In genomic region chr14:64488590-64489099, GRCh38 we compare ENCODE assay signal across 16 cellular contexts. TPM values are rescaled to one million over a fixed set of nuclear protein-coding genes. Genes with fewer than 3 reads are reported as not detected.
DNase-seq lines count a peak whose midpoint lies in the region; ATAC-seq, FAIRE-seq and TF ChIP-seq lines count a peak whose summit lies in the region.
"Had no signal": no experiment of that assay in that cellular context is flagged by ENCODE, and none has a peak within 500 bp of the region (broad histone marks: within the 10 kb centered on the region; RNA-seq: fewer than 3 reads in every experiment).

No MANE protein-coding gene starts in this region.

- in situ Hi-C loops in HepG2 (cut with HindIII; ENCODE audit: extremely low pct_ligation_motif_present, low pct_unique_long_range_greater_than_20kb), result no loop called here

- H3K27ac Mint-ChIP-seq in activated naive CD8-positive, alpha-beta T cell treated with anti-CD3 and anti-CD28 coated beads for 36 hours, result peak overlapping the region; percentile 11
- H3K27ac Mint-ChIP-seq in Calu3 (ENCODE audit: unreplicated experiment), result no peak overlapping the region
- H3K27ac Mint-ChIP-seq: CD4-positive, alpha-beta T cell had no signal

- H3K9ac ChIP-seq in liver (ENCODE audit: low read depth in 1 of 2, low read length in 2 of 2), result no peak overlapping the region
- no peak overlapping the region for H3K9ac ChIP-seq in HepG2 (ENCODE audit: insufficient read depth, low read depth, low read length)
- H3K9ac ChIP-seq: GM23248 had no signal

- POLR2A ChIA-PET in HepG2 (lab: Yijun Ruan, JAX), result no interaction called here

- DNase-seq in HepG2 (ENCODE audit: low spot score) (no peak), mucosa of descending colon (peak in 1 of 3 donors; percentile 47), NCI-H2081 (lab: John Stamatoyannopoulos, UW) (no peak), Calu3 (no peak)
- DNase-seq in activated naive CD8-positive, alpha-beta T cell treated with anti-CD3 and anti-CD28 coated beads for 36 hours, result no peak
- DNase-seq: ACHN; AML-193; CD4-positive, alpha-beta T cell; DMS79 treated with DMSO at 0.1 percent for 48 hours; GF-D8; GM23248 had no signal

- TF ChIP-seq RAD21 in liver (IDR thresholded peaks at IDR 0.05), result no peak
- no peak for TF ChIP-seq RAD21 in HepG2 (CRISPR knock-in tag; IDR thresholded peaks at IDR 0.05)

- CTCF ChIA-PET in HepG2 (lab: Yijun Ruan, JAX; ENCODE audit: low intra/inter-chr PET ratio, low total read pairs), result no interaction called here
- CTCF ChIA-PET in Calu3 (lab: Charles Lee), result no interaction called here

- H3K36me3 ChIP-seq in liver (ENCODE audit: control insufficient read depth in 4 of 4, insufficient read depth in 3 of 4, low read depth in 1 of 4, low read length in 3 of 4), result peaks cover 6 to 25% (median 12%) of the 10 kb centered on the region in 4 donors
- peaks cover 5 to 18% of the 10 kb centered on the region in 2 experiments; a peak in 4 of 5 replicates for H3K36me3 ChIP-seq in HepG2 (replicated peaks in 1 of 2; ENCODE audit: control insufficient read depth in 1 of 2, insufficient read depth in 2 of 2, low read length in 2 of 2)
- no peaks in the 10 kb centered on the region for H3K36me3 ChIP-seq in mucosa of descending colon (ENCODE audit: low read depth)

- H3K4me1 ChIP-seq in liver (ENCODE audit: control insufficient read depth in 4 of 4, insufficient read depth in 4 of 4, low read length in 3 of 4), result no peaks in the 10 kb centered on the region
- H3K4me1 ChIP-seq in HepG2 (ENCODE audit: insufficient read depth, low read length), result no peaks in the 10 kb centered on the region
- peaks cover 3% of the 10 kb centered on the region for H3K4me1 ChIP-seq in mucosa of descending colon (ENCODE audit: low read depth)
- H3K4me1 ChIP-seq: HAP-1 had no signal

- no peak for TF ChIP-seq CTCF in liver (IDR thresholded peaks at IDR 0.05; ENCODE audit: low read depth, low read length, missing input control)
- no peak for TF ChIP-seq CTCF in HepG2 (CRISPR knock-in tag; IDR thresholded peaks at IDR 0.05)
- TF ChIP-seq CTCF in mucosa of descending colon (IDR thresholded peaks at IDR 0.05), result no peak
- no peak for TF ChIP-seq CTCF in Calu3 (IDR thresholded peaks at IDR 0.05; ENCODE audit: unreplicated experiment)

- H3K4me2 ChIP-seq in HepG2 (ENCODE audit: low read depth, low read length), result no peak overlapping the region

- no peaks in the 10 kb centered on the region for H3K79me2 ChIP-seq in HepG2 (ENCODE audit: insufficient read depth, low read length)

- BruUV-seq in HepG2 (replicated peaks; lab: Mats Ljungman, UMichigan) (no TSS peak), Calu3 (replicated peaks; lab: Mats Ljungman, UMichigan) (no TSS peak)

- peaks cover 22% of the 10 kb centered on the region for H3K36me3 Mint-ChIP-seq in activated naive CD8-positive, alpha-beta T cell treated with anti-CD3 and anti-CD28 coated beads for 36 hours
- no peaks in the 10 kb centered on the region for H3K36me3 Mint-ChIP-seq in Calu3 (ENCODE audit: insufficient read depth, unreplicated experiment)

- no peak for ATAC-seq in HepG2
- ATAC-seq in mucosa of descending colon, result peak; percentile 59
- no peak for ATAC-seq in HG03460 (IDR thresholded peaks at IDR 0.05; ENCODE audit: unreplicated experiment)

- intact Hi-C loops in HepG2 (cut with micrococcal nuclease; ENCODE audit: unreplicated experiment), result no loop called here
- intact Hi-C loops in mucosa of descending colon (cut with DNase I, micrococcal nuclease), result no loop called here
- intact Hi-C loops in Calu3 (cut with micrococcal nuclease; ENCODE audit: unreplicated experiment), result no loop called here

- H3K4me1 Mint-ChIP-seq in activated naive CD8-positive, alpha-beta T cell treated with anti-CD3 and anti-CD28 coated beads for 36 hours, result peaks cover 38% of the 10 kb centered on the region
- H3K4me1 Mint-ChIP-seq in Calu3 (ENCODE audit: low read depth, unreplicated experiment), result no peaks in the 10 kb centered on the region

- no peaks in the 10 kb centered on the region for H3K9me3 ChIP-seq in liver (ENCODE audit: control insufficient read depth in 4 of 4, low read length in 3 of 4)
- H3K9me3 ChIP-seq in HepG2 (ENCODE audit: low read length), result no peaks in the 10 kb centered on the region
- H3K9me3 ChIP-seq in mucosa of descending colon, result no peaks in the 10 kb centered on the region
- H3K9me3 ChIP-seq: HAP-1 had no signal

- H3K27ac ChIP-seq in liver (ENCODE audit: low read depth in 1 of 2, low read length in 2 of 2) (no peak overlapping the region), HepG2 (ENCODE audit: extremely low read length, insufficient read depth, low read length) (no peak overlapping the region)
- H3K27ac ChIP-seq: C4-2B, GM23248 had no signal

- H3K27me3 ChIP-seq in liver (ENCODE audit: control insufficient read depth in 4 of 4, insufficient read depth in 4 of 4, low read length in 3 of 4) (no peaks in the 10 kb centered on the region), HepG2 (ENCODE audit: control insufficient read depth in 1 of 2, insufficient read depth in 2 of 2, low read length in 2 of 2) (no peaks in the 10 kb centered on the region)

- H2AFZ ChIP-seq in HepG2 (ENCODE audit: low read length), result no peak overlapping the region
- H2AFZ ChIP-seq: GM23248 had no signal

- H3K4me3 Mint-ChIP-seq in activated naive CD8-positive, alpha-beta T cell treated with anti-CD3 and anti-CD28 coated beads for 36 hours, result no peak overlapping the region
- no peak overlapping the region for H3K4me3 Mint-ChIP-seq in Calu3 (ENCODE audit: low read depth, unreplicated experiment)
- H3K4me3 Mint-ChIP-seq: CD4-positive, alpha-beta T cell had no signal

- H4K20me1 ChIP-seq in HepG2 (ENCODE audit: insufficient read depth, low read length), result no peaks in the 10 kb centered on the region

- H3K27me3 Mint-ChIP-seq in activated naive CD8-positive, alpha-beta T cell treated with anti-CD3 and anti-CD28 coated beads for 36 hours, result no peaks in the 10 kb centered on the region
- H3K27me3 Mint-ChIP-seq in Calu3 (ENCODE audit: unreplicated experiment), result no peaks in the 10 kb centered on the region
- H3K27me3 Mint-ChIP-seq: CD4-positive, alpha-beta T cell had no signal

- no peaks in the 10 kb centered on the region for H3K9me3 Mint-ChIP-seq in activated naive CD8-positive, alpha-beta T cell treated with anti-CD3 and anti-CD28 coated beads for 36 hours
- H3K9me3 Mint-ChIP-seq in Calu3 (ENCODE audit: low read depth, unreplicated experiment), result no peaks in the 10 kb centered on the region
- H3K9me3 Mint-ChIP-seq: CD4-positive, alpha-beta T cell had no signal

- FAIRE-seq in HepG2 (lab: Jason Lieb, UNC), result no peak
- FAIRE-seq: A204.1 had no signal

- no peak for TF ChIP-seq POLR2A in HepG2 (IDR thresholded peaks at IDR 0.05; ENCODE audit: insufficient read depth in 1 of 2, low read depth in 2 of 2, low read length in 2 of 2)

- TF ChIP-seq EP300 in HepG2 (IDR thresholded peaks at IDR 0.05; ENCODE audit: low read depth in 2 of 2, low read length in 2 of 2), result no peak
- no peak for TF ChIP-seq EP300 in HepG2 (CRISPR knock-in tag; IDR thresholded peaks at IDR 0.05; ENCODE audit: borderline replicate concordance)

- WGBS in liver, result 68% methylated on average over 5 of the region's 5 CpGs
- WGBS in HepG2 (ENCODE audit: low lambda C conversion rate), result 74% methylated on average over 5 of the region's 5 CpGs

- H3K4me3 ChIP-seq in liver (ENCODE audit: low read depth in 1 of 3, low read length in 3 of 3), result no peak overlapping the region
- H3K4me3 ChIP-seq in HepG2 (replicated peaks in 1 of 3; ENCODE audit: insufficient read depth in 1 of 3, low read depth in 2 of 3, low read length in 3 of 3), result no peak overlapping the region
- no peak overlapping the region for H3K4me3 ChIP-seq in mucosa of descending colon
- H3K4me3 ChIP-seq: GM23248, HAP-1 had no signal

RNA-seq across cellular contexts. Expression of gene ZBTB25, which starts 15.0 kb away (rescaled TPM):
- total RNA-seq in liver, result 1 to 10 TPM; 3.2 to 5.9 TPM
- 1 to 10 TPM; 1.4 to 4.1 TPM for polyA plus RNA-seq in liver
- 3.0 and 3.5 TPM in 2 replicates for total RNA-seq in HepG2 (2016; rRNA removed; fragmentation: Illumina TruSeq; extraction: Trizol)
- 0.81 and 2.1 TPM in 2 replicates for total RNA-seq in HepG2 (2016; cell fraction: cytosol; rRNA removed; fragmentation: Illumina TruSeq; extraction: Trizol; ENCODE audit: low read depth)
- total RNA-seq in HepG2 (2016; cell fraction: insoluble cytoplasmic fraction; rRNA removed; fragmentation: Illumina TruSeq; extraction: Trizol), result 3.5 TPM in 2 replicates
- 2.3 TPM in 2 replicates for total RNA-seq in HepG2 (2016; cell fraction: membrane; rRNA removed; fragmentation: Illumina TruSeq; extraction: Trizol)
- 3.4 and 4.6 TPM in 2 replicates for total RNA-seq in HepG2 (2016; cell fraction: nucleus; rRNA removed; fragmentation: Illumina TruSeq; extraction: Trizol)
- polyA plus RNA-seq in HepG2 (2011; rRNA removed), result 7.6 TPM in 2 replicates
- 2.7 and 3.0 TPM in 2 replicates for polyA plus RNA-seq in HepG2 (2011; cell fraction: cytosol; rRNA removed)
- polyA plus RNA-seq in HepG2 (2011; cell fraction: nucleus; rRNA removed), result 9.2 and 10.1 TPM in 2 replicates
- polyA plus RNA-seq in HepG2 (2012), result 3.9 and 4.1 TPM in 2 replicates
- polyA plus RNA-seq in HepG2 (2016; cell fraction: cytosol; fragmentation: Illumina TruSeq; extraction: Trizol; ENCODE audit: low read depth), result 0.99 and 1.2 TPM in 2 replicates
- polyA plus RNA-seq in HepG2 (2016; cell fraction: insoluble cytoplasmic fraction; fragmentation: Illumina TruSeq; extraction: Trizol; ENCODE audit: low read depth), result 1.5 and 2.9 TPM in 2 replicates
- 0.98 and 1.2 TPM in 2 replicates for polyA plus RNA-seq in HepG2 (2016; cell fraction: membrane; fragmentation: Illumina TruSeq; extraction: Trizol; ENCODE audit: low read depth)
- polyA plus RNA-seq in HepG2 (2016; cell fraction: nucleus; fragmentation: Illumina TruSeq; extraction: Trizol; ENCODE audit: insufficient read depth, low read depth), result 5.7 and 6.7 TPM in 2 replicates
- polyA minus RNA-seq in HepG2 (2011; rRNA and poly(A)+ RNA removed; ENCODE audit: low replicate concordance), result 11.5 and 37.3 TPM in 2 replicates
- 4.8 and 5.0 TPM in 2 replicates for polyA minus RNA-seq in HepG2 (2011; cell fraction: cytosol; rRNA and poly(A)+ RNA removed)
- 12.1 and 14.7 TPM in 2 replicates for polyA minus RNA-seq in HepG2 (2011; cell fraction: nucleus; rRNA and poly(A)+ RNA removed)
- total RNA-seq in activated naive CD8-positive, alpha-beta T cell treated with anti-CD3 and anti-CD28 coated beads for 36 hours, result 10 to 100 TPM; 24.0 to 26.0 TPM
- 10 to 100 TPM in 1 of 3 donors, 1 to 10 TPM in 2; 6.1 to 14.4 (median 7.2) TPM for total RNA-seq in mucosa of descending colon
- 10.4 and 11.3 TPM in 2 replicates for total RNA-seq in Calu3 (2022)

RNA-seq across cellular contexts. Expression of gene ZBTB1, which starts 15.9 kb away (rescaled TPM):
- total RNA-seq in liver (10 to 100 TPM; 15.1 to 29.3 TPM), HepG2 (2016; rRNA removed; fragmentation: Illumina TruSeq; extraction: Trizol) (22.6 and 27.7 TPM in 2 replicates), mucosa of descending colon (10 to 100 TPM; 26.5 to 40.9 (median 33.0) TPM), Calu3 (2022) (28.1 and 29.4 TPM in 2 replicates)
- polyA plus RNA-seq in liver (1 to 10 TPM; 5.4 to 6.4 TPM), HepG2 (2011; rRNA removed) (17.4 and 18.8 TPM in 2 replicates)
- 4.0 and 4.8 TPM in 2 replicates for total RNA-seq in HepG2 (2016; cell fraction: cytosol; rRNA removed; fragmentation: Illumina TruSeq; extraction: Trizol; ENCODE audit: low read depth)
- 22.2 and 25.8 TPM in 2 replicates for total RNA-seq in HepG2 (2016; cell fraction: insoluble cytoplasmic fraction; rRNA removed; fragmentation: Illumina TruSeq; extraction: Trizol)
- 13.8 and 17.4 TPM in 2 replicates for total RNA-seq in HepG2 (2016; cell fraction: membrane; rRNA removed; fragmentation: Illumina TruSeq; extraction: Trizol)
- total RNA-seq in HepG2 (2016; cell fraction: nucleus; rRNA removed; fragmentation: Illumina TruSeq; extraction: Trizol), result 23.2 and 24.3 TPM in 2 replicates
- polyA plus RNA-seq in HepG2 (2011; cell fraction: cytosol; rRNA removed), result 5.2 and 7.9 TPM in 2 replicates
- polyA plus RNA-seq in HepG2 (2011; cell fraction: nucleus; rRNA removed), result 18.2 and 21.1 TPM in 2 replicates
- 13.1 and 13.2 TPM in 2 replicates for polyA plus RNA-seq in HepG2 (2012)
- 1.8 and 2.7 TPM in 2 replicates for polyA plus RNA-seq in HepG2 (2016; cell fraction: cytosol; fragmentation: Illumina TruSeq; extraction: Trizol; ENCODE audit: low read depth)
- polyA plus RNA-seq in HepG2 (2016; cell fraction: insoluble cytoplasmic fraction; fragmentation: Illumina TruSeq; extraction: Trizol; ENCODE audit: low read depth), result 17.4 and 17.9 TPM in 2 replicates
- polyA plus RNA-seq in HepG2 (2016; cell fraction: membrane; fragmentation: Illumina TruSeq; extraction: Trizol; ENCODE audit: low read depth), result 4.9 and 6.5 TPM in 2 replicates
- polyA plus RNA-seq in HepG2 (2016; cell fraction: nucleus; fragmentation: Illumina TruSeq; extraction: Trizol; ENCODE audit: insufficient read depth, low read depth), result 40.9 and 42.8 TPM in 2 replicates
- polyA minus RNA-seq in HepG2 (2011; rRNA and poly(A)+ RNA removed; ENCODE audit: low replicate concordance), result 29.5 and 31.2 TPM in 2 replicates
- 12.6 and 12.7 TPM in 2 replicates for polyA minus RNA-seq in HepG2 (2011; cell fraction: cytosol; rRNA and poly(A)+ RNA removed)
- 35.3 and 43.6 TPM in 2 replicates for polyA minus RNA-seq in HepG2 (2011; cell fraction: nucleus; rRNA and poly(A)+ RNA removed)
- total RNA-seq in activated naive CD8-positive, alpha-beta T cell treated with anti-CD3 and anti-CD28 coated beads for 36 hours, result 10 to 100 TPM; 43.3 to 43.9 TPM

RNA-seq across cellular contexts. Expression of gene AKAP5, which starts 23.3 kb away (rescaled TPM):
- 1 to 10 TPM in 1 of 2 donors, under 1 TPM in 1; 0.28 to 2.3 TPM for total RNA-seq in liver
- under 1 TPM; 0.07 to 0.25 TPM for polyA plus RNA-seq in liver
- 1.5 and 2.1 TPM in 2 replicates for total RNA-seq in HepG2 (2016; rRNA removed; fragmentation: Illumina TruSeq; extraction: Trizol)
- total RNA-seq in HepG2 (2016; cell fraction: cytosol; rRNA removed; fragmentation: Illumina TruSeq; extraction: Trizol; ENCODE audit: low read depth), result 0.10 and 0.18 TPM in 2 replicates
- 1.4 and 1.9 TPM in 2 replicates for total RNA-seq in HepG2 (2016; cell fraction: insoluble cytoplasmic fraction; rRNA removed; fragmentation: Illumina TruSeq; extraction: Trizol)
- 0.86 and 0.99 TPM in 2 replicates for total RNA-seq in HepG2 (2016; cell fraction: membrane; rRNA removed; fragmentation: Illumina TruSeq; extraction: Trizol)
- 2.1 TPM in 2 replicates for total RNA-seq in HepG2 (2016; cell fraction: nucleus; rRNA removed; fragmentation: Illumina TruSeq; extraction: Trizol)
- 0.13 and 0.18 TPM in 2 replicates for polyA plus RNA-seq in HepG2 (2011; rRNA removed)
- polyA plus RNA-seq in HepG2 (2011; cell fraction: cytosol; rRNA removed), result 0.08 and 0.12 TPM in 2 replicates
- polyA plus RNA-seq in HepG2 (2011; cell fraction: nucleus; rRNA removed), result 0.05 and 0.12 TPM in 2 replicates
- polyA plus RNA-seq in HepG2 (2012), result 0.13 and 0.47 TPM in 2 replicates
- polyA plus RNA-seq in HepG2 (2016; cell fraction: cytosol; fragmentation: Illumina TruSeq; extraction: Trizol; ENCODE audit: low read depth), result 0.11 TPM in 2 replicates
- 1.3 and 1.5 TPM in 2 replicates for polyA plus RNA-seq in HepG2 (2016; cell fraction: insoluble cytoplasmic fraction; fragmentation: Illumina TruSeq; extraction: Trizol; ENCODE audit: low read depth)
- 0.46 and 0.49 TPM in 2 replicates for polyA plus RNA-seq in HepG2 (2016; cell fraction: membrane; fragmentation: Illumina TruSeq; extraction: Trizol; ENCODE audit: low read depth)
- 1.1 and 1.2 TPM in 2 replicates for polyA plus RNA-seq in HepG2 (2016; cell fraction: nucleus; fragmentation: Illumina TruSeq; extraction: Trizol; ENCODE audit: insufficient read depth, low read depth)
- 0.12 and 0.82 TPM in 2 replicates for polyA minus RNA-seq in HepG2 (2011; rRNA and poly(A)+ RNA removed; ENCODE audit: low replicate concordance)
- polyA minus RNA-seq in HepG2 (2011; cell fraction: cytosol; rRNA and poly(A)+ RNA removed), result 0.30 and 0.35 TPM in 2 replicates
- 0.90 and 1.6 TPM in 2 replicates for polyA minus RNA-seq in HepG2 (2011; cell fraction: nucleus; rRNA and poly(A)+ RNA removed)
- total RNA-seq in activated naive CD8-positive, alpha-beta T cell treated with anti-CD3 and anti-CD28 coated beads for 36 hours, result 1 to 10 TPM; 1.2 to 1.4 TPM
- total RNA-seq in mucosa of descending colon, result 1 to 10 TPM; 3.9 to 8.0 (median 7.4) TPM
- 1.1 and 1.7 TPM in 2 replicates for total RNA-seq in Calu3 (2022)

RNA-seq across cellular contexts. Expression of gene HSPA2, which starts 51.9 kb away (rescaled TPM):
- total RNA-seq in liver, result 1 to 10 TPM; 3.4 to 5.6 TPM
- polyA plus RNA-seq in liver, result 1 to 10 TPM; 1.2 to 4.8 TPM
- 0.27 and 0.28 TPM in 2 replicates for total RNA-seq in HepG2 (2016; rRNA removed; fragmentation: Illumina TruSeq; extraction: Trizol)
- not detected in 2 replicates for total RNA-seq in HepG2 (2016; cell fraction: cytosol; rRNA removed; fragmentation: Illumina TruSeq; extraction: Trizol; ENCODE audit: low read depth)
- 0.17 and 0.37 TPM in 2 replicates for total RNA-seq in HepG2 (2016; cell fraction: insoluble cytoplasmic fraction; rRNA removed; fragmentation: Illumina TruSeq; extraction: Trizol)
- total RNA-seq in HepG2 (2016; cell fraction: membrane; rRNA removed; fragmentation: Illumina TruSeq; extraction: Trizol), result 0.21 TPM in 1 of 2 replicates, not detected in the other
- total RNA-seq in HepG2 (2016; cell fraction: nucleus; rRNA removed; fragmentation: Illumina TruSeq; extraction: Trizol), result 0.22 and 0.47 TPM in 2 replicates
- 0.15 and 0.16 TPM in 2 replicates for polyA plus RNA-seq in HepG2 (2011; rRNA removed)
- polyA plus RNA-seq in HepG2 (2011; cell fraction: cytosol; rRNA removed), result 0.12 and 0.15 TPM in 2 replicates
- 0.24 and 0.27 TPM in 2 replicates for polyA plus RNA-seq in HepG2 (2011; cell fraction: nucleus; rRNA removed)
- 0.24 and 0.32 TPM in 2 replicates for polyA plus RNA-seq in HepG2 (2012)
- polyA plus RNA-seq in HepG2 (2016; cell fraction: cytosol; fragmentation: Illumina TruSeq; extraction: Trizol; ENCODE audit: low read depth), result not detected in 2 replicates
- 0.26 TPM in 1 of 2 replicates, not detected in the other for polyA plus RNA-seq in HepG2 (2016; cell fraction: insoluble cytoplasmic fraction; fragmentation: Illumina TruSeq; extraction: Trizol; ENCODE audit: low read depth)
- not detected in 2 replicates for polyA plus RNA-seq in HepG2 (2016; cell fraction: membrane; fragmentation: Illumina TruSeq; extraction: Trizol; ENCODE audit: low read depth)
- polyA plus RNA-seq in HepG2 (2016; cell fraction: nucleus; fragmentation: Illumina TruSeq; extraction: Trizol; ENCODE audit: insufficient read depth, low read depth), result 0.22 TPM in 1 of 2 replicates, not detected in the other
- polyA minus RNA-seq in HepG2 (2011; rRNA and poly(A)+ RNA removed; ENCODE audit: low replicate concordance), result 0.26 and 8.0 TPM in 2 replicates
- polyA minus RNA-seq in HepG2 (2011; cell fraction: cytosol; rRNA and poly(A)+ RNA removed), result 0.18 and 0.30 TPM in 2 replicates
- 0.39 and 0.87 TPM in 2 replicates for polyA minus RNA-seq in HepG2 (2011; cell fraction: nucleus; rRNA and poly(A)+ RNA removed)
- total RNA-seq in activated naive CD8-positive, alpha-beta T cell treated with anti-CD3 and anti-CD28 coated beads for 36 hours, result 1 to 10 TPM; 1.9 to 2.0 TPM
- total RNA-seq in mucosa of descending colon, result 10 to 100 TPM; 28.3 to 99.5 (median 58.2) TPM
- total RNA-seq in Calu3 (2022), result 3.6 and 4.1 TPM in 2 replicates
